In genomic region chr20:19411811-19412210, GRCh38 we compare ENCODE assay signal across 7 cellular contexts.
"Had no signal": no experiment of that assay in that cellular context is flagged by ENCODE, and none has a peak within 500 bp of the region (broad histone marks: within the 10 kb centered on the region; RNA-seq: fewer than 3 reads in every experiment).

No MANE protein-coding gene starts in this region.

- H3K36me3 Mint-ChIP-seq: IgD-negative memory B cell had no signal

- H3K4me1 Mint-ChIP-seq: IgD-negative memory B cell had no signal

- H3K4me3 ChIP-seq: GM23248, HAP-1 had no signal

- DNase-seq: GM23248, GOT3, H7, HFFc6 had no signal

- H3K27ac ChIP-seq: GM23248, HL-60 had no signal

- H3K27ac Mint-ChIP-seq: HFFc6, IgD-negative memory B cell had no signal

- H3K9me3 ChIP-seq: HAP-1 had no signal

- H3K36me3 ChIP-seq: HAP-1 had no signal

- H3K4me3 Mint-ChIP-seq: HFFc6, IgD-negative memory B cell had no signal

- H3K27me3 Mint-ChIP-seq: IgD-negative memory B cell had no signal

- H3K4me1 ChIP-seq: HAP-1 had no signal
